In genomic region chr2:216285641-216286156, GRCh38 we compare ENCODE assay signal across 2 cellular contexts.
TF ChIP-seq lines count a peak whose summit lies in the region.

No MANE protein-coding gene starts in this region.

TF ChIP-seq in GM23338, 12 proteins besides CTCF, POLR2A, EP300 and RAD21:
- TF ChIP-seq EZH2phosphoT487 (IDR thresholded peaks at IDR 0.05; ENCODE audit: unreplicated experiment) (no peak), ETS1 (IDR thresholded peaks at IDR 0.05) (no peak), ZNF462 (CRISPR knock-in tag; IDR thresholded peaks at IDR 0.05) (no peak), EZH2 (IDR thresholded peaks at IDR 0.05; ENCODE audit: low read depth, unreplicated experiment) (no peak), CREB1 (CRISPR knock-in tag; IDR thresholded peaks at IDR 0.05; ENCODE audit: low read depth) (no peak), REST (IDR thresholded peaks at IDR 0.05; ENCODE audit: unreplicated experiment) (no peak), ZNF331 (CRISPR knock-in tag; IDR thresholded peaks at IDR 0.05; ENCODE audit: low read depth) (no peak), STAT1 (IDR thresholded peaks at IDR 0.05; ENCODE audit: unreplicated experiment) (no peak), NANOG (IDR thresholded peaks at IDR 0.05; ENCODE audit: borderline replicate concordance) (no peak), POLR2AphosphoS5 (IDR thresholded peaks at IDR 0.05; ENCODE audit: low read depth) (no peak), ZNF114 (CRISPR knock-in tag; IDR thresholded peaks at IDR 0.05) (no peak), JUNB (IDR thresholded peaks at IDR 0.05; ENCODE audit: unreplicated experiment) (no peak)

TF ChIP-seq in H1, 55 proteins besides CTCF, POLR2A, EP300 and RAD21:
- no peak for TF ChIP-seq BCL11A (IDR thresholded peaks at IDR 0.05; ENCODE audit: low read depth in 2 of 2, low read length in 2 of 2)
- TF ChIP-seq CHD2 (IDR thresholded peaks at IDR 0.05; ENCODE audit: low read length), result no peak
- TF ChIP-seq NANOG (IDR thresholded peaks at IDR 0.05; ENCODE audit: insufficient read depth, low read depth, low read length, poor library complexity, severe bottlenecking), result no peak
- no peak for TF ChIP-seq GTF2F1 (IDR thresholded peaks at IDR 0.05; ENCODE audit: borderline replicate concordance, low read depth, low read length)
- no peak for TF ChIP-seq ATF3 (IDR thresholded peaks at IDR 0.05; ENCODE audit: insufficient read depth, low read depth, low read length)
- no peak for TF ChIP-seq RFX5 (IDR thresholded peaks at IDR 0.05; ENCODE audit: borderline replicate concordance, low read depth, low read length)
- TF ChIP-seq KDM4A (IDR thresholded peaks at IDR 0.05; ENCODE audit: low read depth, low read length, severe bottlenecking), result no peak
- TF ChIP-seq EGR1 (IDR thresholded peaks at IDR 0.05; ENCODE audit: borderline replicate concordance, low read depth, low read length), result no peak
- no peak for TF ChIP-seq MAX (IDR thresholded peaks at IDR 0.05)
